Comparison of ENCODE assay signal across 1 cellular context in the genomic region with DNA sequence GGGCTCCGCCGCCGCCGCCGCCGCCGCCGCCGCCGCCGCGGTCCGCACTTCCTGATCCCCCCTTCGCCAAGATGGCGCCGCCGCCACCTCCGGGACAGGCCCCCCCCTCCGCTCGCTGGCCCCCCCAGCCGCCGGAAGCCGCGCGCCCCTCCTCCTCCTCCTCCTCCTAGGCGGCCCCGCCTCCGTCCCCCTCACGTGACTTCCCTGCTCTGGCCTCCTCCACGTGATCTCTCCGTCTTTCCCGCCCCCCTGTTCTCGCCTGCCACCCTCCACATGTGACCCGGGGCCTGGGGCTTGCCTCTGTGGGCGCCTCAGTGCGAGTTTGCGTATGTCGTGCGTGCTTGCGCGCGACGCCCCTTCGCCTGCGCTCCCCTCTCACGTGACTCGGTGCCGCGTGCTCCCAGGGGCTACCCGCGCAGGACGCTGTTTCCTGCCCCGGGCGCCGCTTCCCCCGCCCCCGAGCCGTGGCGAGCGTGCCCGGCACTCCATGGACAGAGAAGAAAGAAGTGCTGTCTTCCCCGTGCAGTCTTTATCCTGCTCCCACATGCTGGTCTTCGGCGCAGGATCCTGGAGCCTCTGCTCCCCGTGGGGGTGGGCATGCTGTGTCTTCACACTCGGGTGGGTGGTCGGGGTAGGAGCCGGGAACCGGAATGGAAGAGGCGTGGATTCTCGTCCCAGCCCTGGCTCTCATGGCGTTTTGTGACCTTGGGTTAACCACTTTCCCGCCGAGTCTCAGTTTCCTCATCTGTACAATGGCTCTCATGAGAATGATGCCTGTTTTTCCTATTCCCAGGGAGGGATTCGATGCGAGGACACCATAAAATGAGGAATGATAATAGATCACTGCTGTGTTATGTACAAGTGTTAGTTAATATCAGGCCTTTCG.
TF ChIP-seq lines count a peak whose summit lies in the region.

Gene UBE2Q1 (minus strand): TSS at position 53 of the 886 bp plus-strand sequence. CDS start 109 bp downstream, outside the sequence.

TF ChIP-seq in SK-N-SH, 30 proteins besides CTCF, POLR2A, EP300 and RAD21 (continued from another document):
- TF ChIP-seq IRF3 (IDR thresholded peaks at IDR 0.05; ENCODE audit: low read depth, low read length) = no peak
- no peak for TF ChIP-seq EZH2phosphoT487 (IDR thresholded peaks at IDR 0.05; ENCODE audit: borderline replicate concordance, low read depth)
- no peak for TF ChIP-seq NFIC (IDR thresholded peaks at IDR 0.05; ENCODE audit: borderline replicate concordance)
- TF ChIP-seq, protein P1, sequence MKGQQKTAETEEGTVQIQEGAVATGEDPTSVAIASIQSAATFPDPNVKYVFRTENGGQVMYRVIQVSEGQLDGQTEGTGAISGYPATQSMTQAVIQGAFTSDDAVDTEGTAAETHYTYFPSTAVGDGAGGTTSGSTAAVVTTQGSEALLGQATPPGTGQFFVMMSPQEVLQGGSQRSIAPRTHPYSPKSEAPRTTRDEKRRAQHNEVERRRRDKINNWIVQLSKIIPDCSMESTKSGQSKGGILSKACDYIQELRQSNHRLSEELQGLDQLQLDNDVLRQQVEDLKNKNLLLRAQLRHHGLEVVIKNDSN (IDR thresholded peaks at IDR 0.05; ENCODE audit: borderline replicate concordance, low read depth) = peak; percentile 100
- TF ChIP-seq, protein P2, sequence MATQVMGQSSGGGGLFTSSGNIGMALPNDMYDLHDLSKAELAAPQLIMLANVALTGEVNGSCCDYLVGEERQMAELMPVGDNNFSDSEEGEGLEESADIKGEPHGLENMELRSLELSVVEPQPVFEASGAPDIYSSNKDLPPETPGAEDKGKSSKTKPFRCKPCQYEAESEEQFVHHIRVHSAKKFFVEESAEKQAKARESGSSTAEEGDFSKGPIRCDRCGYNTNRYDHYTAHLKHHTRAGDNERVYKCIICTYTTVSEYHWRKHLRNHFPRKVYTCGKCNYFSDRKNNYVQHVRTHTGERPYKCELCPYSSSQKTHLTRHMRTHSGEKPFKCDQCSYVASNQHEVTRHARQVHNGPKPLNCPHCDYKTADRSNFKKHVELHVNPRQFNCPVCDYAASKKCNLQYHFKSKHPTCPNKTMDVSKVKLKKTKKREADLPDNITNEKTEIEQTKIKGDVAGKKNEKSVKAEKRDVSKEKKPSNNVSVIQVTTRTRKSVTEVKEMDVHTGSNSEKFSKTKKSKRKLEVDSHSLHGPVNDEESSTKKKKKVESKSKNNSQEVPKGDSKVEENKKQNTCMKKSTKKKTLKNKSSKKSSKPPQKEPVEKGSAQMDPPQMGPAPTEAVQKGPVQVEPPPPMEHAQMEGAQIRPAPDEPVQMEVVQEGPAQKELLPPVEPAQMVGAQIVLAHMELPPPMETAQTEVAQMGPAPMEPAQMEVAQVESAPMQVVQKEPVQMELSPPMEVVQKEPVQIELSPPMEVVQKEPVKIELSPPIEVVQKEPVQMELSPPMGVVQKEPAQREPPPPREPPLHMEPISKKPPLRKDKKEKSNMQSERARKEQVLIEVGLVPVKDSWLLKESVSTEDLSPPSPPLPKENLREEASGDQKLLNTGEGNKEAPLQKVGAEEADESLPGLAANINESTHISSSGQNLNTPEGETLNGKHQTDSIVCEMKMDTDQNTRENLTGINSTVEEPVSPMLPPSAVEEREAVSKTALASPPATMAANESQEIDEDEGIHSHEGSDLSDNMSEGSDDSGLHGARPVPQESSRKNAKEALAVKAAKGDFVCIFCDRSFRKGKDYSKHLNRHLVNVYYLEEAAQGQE (IDR thresholded peaks at IDR 0.05; ENCODE audit: low read depth, low read length) = no peak
- TF ChIP-seq, protein P3, sequence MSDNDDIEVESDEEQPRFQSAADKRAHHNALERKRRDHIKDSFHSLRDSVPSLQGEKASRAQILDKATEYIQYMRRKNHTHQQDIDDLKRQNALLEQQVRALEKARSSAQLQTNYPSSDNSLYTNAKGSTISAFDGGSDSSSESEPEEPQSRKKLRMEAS (IDR thresholded peaks at IDR 0.05; ENCODE audit: low read depth) = peak; percentile 99
- TF ChIP-seq RXRA (IDR thresholded peaks at IDR 0.05; ENCODE audit: borderline replicate concordance, low read depth) = no peak
